13 cellular contexts compared by ENCODE assay signal in genomic region chr13:113905018-113905417, GRCh38. TPM values are rescaled to one million over a fixed set of nuclear protein-coding genes. Genes with fewer than 3 reads are reported as not detected.
DNase-seq lines count a peak whose midpoint lies in the region; ATAC-seq and TF ChIP-seq lines count a peak whose summit lies in the region.
"Had no signal": no experiment of that assay in that cellular context is flagged by ENCODE, and none has a peak within 500 bp of the region (broad histone marks: within the 10 kb centered on the region; RNA-seq: fewer than 3 reads in every experiment).

No MANE protein-coding gene starts in this region.

- H3K27ac Mint-ChIP-seq in stimulated activated naive B cell treated with anti-CD40 and anti-IgM and Interleukin-4, amounts not matched to agents 10 μg/mL and 1 μg/mL and 100 μg/mL, for 72 hours: peak overlapping the region; percentile 53
- no peak overlapping the region for H3K27ac Mint-ChIP-seq in stimulated activated naive CD8-positive, alpha-beta T cell treated with anti-CD3 and anti-CD28 coated beads, Interleukin-15, amount 100 ng/mL, for 72 hours
- H3K27ac Mint-ChIP-seq: B cell; CD8-positive, alpha-beta T cell had no signal

- H3K27ac ChIP-seq in RWPE2 (ENCODE audit: poor library complexity, severe bottlenecking): peak overlapping the region; percentile 97
- H3K27ac ChIP-seq in left lung: no peak overlapping the region
- H3K27ac ChIP-seq: HL-60 had no signal

- intact Hi-C loops in left lung (cut with DNase I): no loop called here

- H3K9me3 Mint-ChIP-seq in stimulated activated naive B cell treated with anti-CD40 and anti-IgM and Interleukin-4, amounts not matched to agents 10 μg/mL and 1 μg/mL and 100 μg/mL, for 72 hours: no peaks in the 10 kb centered on the region
- H3K9me3 Mint-ChIP-seq in stimulated activated naive CD8-positive, alpha-beta T cell treated with anti-CD3 and anti-CD28 coated beads, Interleukin-15, amount 100 ng/mL, for 72 hours: no peaks in the 10 kb centered on the region
- H3K9me3 Mint-ChIP-seq: CD8-positive, alpha-beta T cell had no signal

- H3K9me3 ChIP-seq in RWPE2 (ENCODE audit: severe bottlenecking) (no peaks in the 10 kb centered on the region), left lung (no peaks in the 10 kb centered on the region)

- H3K4me1 ChIP-seq in RWPE2 (ENCODE audit: insufficient read depth, poor library complexity, severe bottlenecking): peaks cover 25% of the 10 kb centered on the region
- H3K4me1 ChIP-seq in left lung: peaks cover 0 to 2% of the 10 kb centered on the region in 2 donors

- no peak overlapping the region for H3K4me3 Mint-ChIP-seq in stimulated activated naive B cell treated with anti-CD40 and anti-IgM and Interleukin-4, amounts not matched to agents 10 μg/mL and 1 μg/mL and 100 μg/mL, for 72 hours
- H3K4me3 Mint-ChIP-seq in stimulated activated naive CD8-positive, alpha-beta T cell treated with anti-CD3 and anti-CD28 coated beads, Interleukin-15, amount 100 ng/mL, for 72 hours: no peak overlapping the region
- H3K4me3 Mint-ChIP-seq: B cell; CD8-positive, alpha-beta T cell had no signal

- ATAC-seq in RWPE2 (ENCODE audit: low read depth): no peak
- ATAC-seq in stimulated activated naive B cell treated with anti-CD40 and anti-IgM and Interleukin-4, amounts not matched to agents 10 μg/mL and 1 μg/mL and 100 μg/mL, for 72 hours (replicated peaks): no peak
- no peak for ATAC-seq in left lung
- ATAC-seq in stimulated activated naive CD8-positive, alpha-beta T cell treated with anti-CD3 and anti-CD28 coated beads, Interleukin-15, amount 100 ng/mL, for 72 hours: no peak

- TF ChIP-seq CTCF in RWPE2 (IDR thresholded peaks at IDR 0.05; ENCODE audit: poor library complexity, severe bottlenecking) (no peak), left lung (IDR thresholded peaks at IDR 0.05) (no peak)

- no peaks in the 10 kb centered on the region for H3K27me3 ChIP-seq in RWPE2 (ENCODE audit: insufficient read depth, poor library complexity, severe bottlenecking)
- H3K27me3 ChIP-seq in left lung: peaks cover 0 to 20% of the 10 kb centered on the region in 2 donors

- H3K4me3 ChIP-seq in RWPE2 (ENCODE audit: severe bottlenecking) (no peak overlapping the region), left lung (no peak overlapping the region)
- H3K4me3 ChIP-seq: K562 had no signal

- DNase-seq in D341Med (ENCODE audit: low spot score): peak; percentile 6
- DNase-seq in RWPE2 (ENCODE audit: low spot score): no peak
- DNase-seq in islet precursor cell: peak; percentile 46
- no peak for DNase-seq in stimulated activated naive B cell treated with anti-CD40 and anti-IgM and Interleukin-4, amounts not matched to agents 10 μg/mL and 1 μg/mL and 100 μg/mL, for 72 hours
- no peak for DNase-seq in left lung
- no peak for DNase-seq in NCI-H1694 treated with DMSO at 0.1 percent for 48 hours (lab: John Stamatoyannopoulos, UW)
- DNase-seq in stimulated activated naive CD8-positive, alpha-beta T cell treated with anti-CD3 and anti-CD28 coated beads, Interleukin-15, amount 100 ng/mL, for 72 hours: no peak
- DNase-seq: NCI-H1048, NCI-H446 had no signal

- H3K27me3 Mint-ChIP-seq in stimulated activated naive B cell treated with anti-CD40 and anti-IgM and Interleukin-4, amounts not matched to agents 10 μg/mL and 1 μg/mL and 100 μg/mL, for 72 hours: peaks cover 20 to 28% of the 10 kb centered on the region in 2 donors
- peaks cover 29% of the 10 kb centered on the region for H3K27me3 Mint-ChIP-seq in stimulated activated naive CD8-positive, alpha-beta T cell treated with anti-CD3 and anti-CD28 coated beads, Interleukin-15, amount 100 ng/mL, for 72 hours

- H3K36me3 ChIP-seq in RWPE2 (ENCODE audit: low read depth): no peaks in the 10 kb centered on the region
- no peaks in the 10 kb centered on the region for H3K36me3 ChIP-seq in left lung

- H3K4me1 Mint-ChIP-seq in stimulated activated naive B cell treated with anti-CD40 and anti-IgM and Interleukin-4, amounts not matched to agents 10 μg/mL and 1 μg/mL and 100 μg/mL, for 72 hours: peaks cover 3 to 8% of the 10 kb centered on the region in 2 donors
- H3K4me1 Mint-ChIP-seq in stimulated activated naive CD8-positive, alpha-beta T cell treated with anti-CD3 and anti-CD28 coated beads, Interleukin-15, amount 100 ng/mL, for 72 hours: peaks cover 11% of the 10 kb centered on the region

- H3K36me3 Mint-ChIP-seq in stimulated activated naive B cell treated with anti-CD40 and anti-IgM and Interleukin-4, amounts not matched to agents 10 μg/mL and 1 μg/mL and 100 μg/mL, for 72 hours: no peaks in the 10 kb centered on the region
- H3K36me3 Mint-ChIP-seq: CD8-positive, alpha-beta T cell had no signal

RNA-seq across cellular contexts. Expression of gene GAS6, which starts 41.1 kb away (rescaled TPM):
- 100 to 1,000 TPM in 1 of 2 donors, 10 to 100 TPM in 1; 79.9 to 169 TPM for total RNA-seq in left lung

Comparison
In these comparisons a context has a peak if more than half of its experiments do, and no peak if none do; other contexts are left out.
1. DNase-seq: peak in D341Med (single experiment) and islet precursor cell (single experiment); none in RWPE2 (single experiment), stimulated activated naive B cell treated with anti-CD40 and anti-IgM and Interleukin-4, amounts not matched to agents 10 μg/mL and 1 μg/mL and 100 μg/mL, for 72 hours (single experiment), left lung (0 of 2), NCI-H1694 treated with DMSO at 0.1 percent for 48 hours (single experiment) and stimulated activated naive CD8-positive, alpha-beta T cell treated with anti-CD3 and anti-CD28 coated beads, Interleukin-15, amount 100 ng/mL, for 72 hours (0 of 2).